Comparison of ENCODE assay signal across 18 cellular contexts in genomic region chr6:73145690-73146089, GRCh38.
A peak's percentile ranks its signal among the peaks of the same experiment; 100 is the strongest.
DNase-seq lines count a peak whose midpoint lies in the region; ATAC-seq and TF ChIP-seq lines count a peak whose summit lies in the region.
"Had no signal": no experiment of that assay in that cellular context is flagged by ENCODE, and none has a peak within 500 bp of the region (broad histone marks: within the 10 kb centered on the region; RNA-seq: fewer than 3 reads in every experiment).

No MANE protein-coding gene starts in this region.

- no peaks in the 10 kb centered on the region for H3K79me2 ChIP-seq in OCI-LY7 (ENCODE audit: insufficient read depth, low read depth, low read length)

- H4K20me1 ChIP-seq in OCI-LY7 (ENCODE audit: insufficient read depth, low read length): no peaks in the 10 kb centered on the region

- no peaks in the 10 kb centered on the region for H3K27me3 ChIP-seq in WERI-Rb-1 (ENCODE audit: insufficient read depth, low read depth, severe bottlenecking)
- H3K27me3 ChIP-seq: BE2C, cardiac muscle cell, uterus had no signal

- no peaks in the 10 kb centered on the region; the same call in 1 of the 2 replicates for H3K36me3 ChIP-seq in OCI-LY7 (ENCODE audit: insufficient read depth, low read length)
- no peaks in the 10 kb centered on the region for H3K36me3 ChIP-seq in WERI-Rb-1
- H3K36me3 ChIP-seq: BE2C, uterus had no signal

- H2AFZ ChIP-seq in OCI-LY7 (ENCODE audit: low read length): no peak overlapping the region

- DNase-seq in OCI-LY7 (ENCODE audit: low spot score) (peak; percentile 3), NOMO-1 treated with dmso at 0.1 percent for 144 hours (lab: John Stamatoyannopoulos, UW; ENCODE audit: unreplicated experiment) (no peak), G401 (ENCODE audit: low spot score) (no peak), WERI-Rb-1 (no peak)
- DNase-seq: activated naive CD8-positive, alpha-beta T cell treated with anti-CD3 and anti-CD28 coated beads for 36 hours; BE2C; DMS 273 treated with DMSO at 0.1 percent for 48 hours; effector memory CD8-positive, alpha-beta T cell; hypothalamus; left colon; MV-4-11; NCI-H748 treated with DMSO at 0.1 percent for 48 hours; uterus had no signal

- intact Hi-C loops in OCI-LY7 (cut with micrococcal nuclease; ENCODE audit: unreplicated experiment): no loop called here

- H3K9me2 ChIP-seq in OCI-LY7 (ENCODE audit: insufficient read depth, low read length): no peaks in the 10 kb centered on the region

- in situ Hi-C loops in G401 (cut with HindIII; ENCODE audit: low sequenced_read_pairs): no loop called here

- peak; percentile 82 for ATAC-seq in GM18858 (IDR thresholded peaks at IDR 0.05; ENCODE audit: unreplicated experiment)
- ATAC-seq in GM19395 (IDR thresholded peaks at IDR 0.05; ENCODE audit: unreplicated experiment): peak; percentile 94
- ATAC-seq in HG02884 (IDR thresholded peaks at IDR 0.05; ENCODE audit: unreplicated experiment): peak; percentile 94
- ATAC-seq: effector memory CD8-positive, alpha-beta T cell; left colon had no signal

- H3K4me1 ChIP-seq in OCI-LY7 (ENCODE audit: insufficient read depth, low read length, poor library complexity, severe bottlenecking): peaks cover 5% of the 10 kb centered on the region
- H3K4me1 ChIP-seq: BE2C, uterus had no signal

- no peaks in the 10 kb centered on the region for H3K9me3 ChIP-seq in OCI-LY7 (ENCODE audit: low read length)
- H3K9me3 ChIP-seq in WERI-Rb-1 (ENCODE audit: severe bottlenecking): no peaks in the 10 kb centered on the region
- H3K9me3 ChIP-seq: BE2C, uterus had no signal

- BruUV-seq in OCI-LY7 (replicated peaks; lab: Mats Ljungman, UMichigan): no TSS peak

- no peak overlapping the region for H3K4me3 ChIP-seq in OCI-LY7 (ENCODE audit: low read depth, low read length, poor library complexity, severe bottlenecking)
- H3K4me3 ChIP-seq in WERI-Rb-1 (ENCODE audit: low read depth, low read length): no peak overlapping the region
- H3K4me3 ChIP-seq: cardiac muscle cell, uterus had no signal

- CTCF ChIA-PET in OCI-LY7 (lab: Charles Lee; ENCODE audit: unreplicated experiment): no interaction called here

- POLR2A ChIA-PET in OCI-LY7 (lab: Charles Lee): interaction anchor here (1.3 kb wide), 1 partner anchor 14 kb away, joined by 3 read pairs; no protein-coding TSS in a partner anchor

- H3K27ac ChIP-seq in OCI-LY7 (ENCODE audit: low read depth, low read length, poor library complexity, severe bottlenecking): no peak overlapping the region
- H3K27ac ChIP-seq in WERI-Rb-1: no peak overlapping the region
- H3K27ac ChIP-seq: cardiac muscle cell, uterus, VCaP had no signal

- H3K4me2 ChIP-seq in OCI-LY7 (ENCODE audit: low read length): no peak overlapping the region

- TF ChIP-seq CTCF in OCI-LY7 (conservative IDR thresholded peaks at IDR 0.05; ENCODE audit: low read length) (no peak), WERI-Rb-1 (IDR thresholded peaks at IDR 0.05; ENCODE audit: low read depth, low read length) (no peak)
